Comparison of ENCODE assay signal across 8 cellular contexts in genomic region chr3:149554826-149555225, GRCh38.
A peak's percentile ranks its signal among the peaks of the same experiment; 100 is the strongest.
DNase-seq lines count a peak whose midpoint lies in the region; TF ChIP-seq lines count a peak whose summit lies in the region.
"Had no signal": no experiment of that assay in that cellular context is flagged by ENCODE, and none has a peak within 500 bp of the region (broad histone marks: within the 10 kb centered on the region; RNA-seq: fewer than 3 reads in every experiment).

No MANE protein-coding gene starts in this region.

- H3K27ac ChIP-seq in HUES64 (ENCODE audit: low read depth, low read length) (peak overlapping the region; percentile 20; the same call in 1 of the 2 replicates), hepatocyte (peak overlapping the region; percentile 88), subcutaneous abdominal adipose tissue (ENCODE audit: low read depth, low read length) (peak overlapping the region; percentile 76)

- no peak for TF ChIP-seq CTCF in astrocyte of the cerebellum (IDR thresholded peaks at IDR 0.05; ENCODE audit: low read depth, low read length, missing control alignments)
- no peak for TF ChIP-seq CTCF in hepatocyte (IDR thresholded peaks at IDR 0.05; ENCODE audit: poor library complexity)
- TF ChIP-seq CTCF in BE2C (IDR thresholded peaks at IDR 0.05; ENCODE audit: low read depth, low read length): no peak

- H3K4me2 ChIP-seq in hepatocyte: peak overlapping the region; percentile 49

- no peaks in the 10 kb centered on the region for H4K20me1 ChIP-seq in hepatocyte (ENCODE audit: insufficient read depth, poor library complexity, severe bottlenecking)

- no peaks in the 10 kb centered on the region for H3K36me3 ChIP-seq in HUES64 (ENCODE audit: insufficient read depth, low read length)
- no peaks in the 10 kb centered on the region for H3K36me3 ChIP-seq in hepatocyte (replicated peaks; ENCODE audit: insufficient read depth, low read depth)
- H3K36me3 ChIP-seq in subcutaneous abdominal adipose tissue (ENCODE audit: control insufficient read depth in 5 of 5, insufficient read depth in 5 of 5, low read length in 5 of 5): no peaks in the 10 kb centered on the region
- H3K36me3 ChIP-seq in BE2C: no peaks in the 10 kb centered on the region

- peak; percentile 80 for DNase-seq in astrocyte of the cerebellum (ENCODE audit: low read depth)
- DNase-seq in hepatocyte (ENCODE audit: low spot score): peak; percentile 46
- DNase-seq in activated naive CD4-positive, alpha-beta T cell (lab: John Stamatoyannopoulos, UW): no peak
- no peak for DNase-seq in BE2C
- no peak for DNase-seq in GM19238 (ENCODE audit: insufficient read length, low spot score)
- DNase-seq: erythroblast had no signal

- H3K9ac ChIP-seq in HUES64 (ENCODE audit: low read depth, low read length) (no peak overlapping the region), subcutaneous abdominal adipose tissue (ENCODE audit: low read length in 5 of 5) (no peak overlapping the region)

- H3K4me3 ChIP-seq in HUES64 (ENCODE audit: low read length) (no peak overlapping the region), astrocyte of the cerebellum (ENCODE audit: low read depth, low read length) (no peak overlapping the region), hepatocyte (no peak overlapping the region), subcutaneous abdominal adipose tissue (ENCODE audit: low read depth in 1 of 5, low read length in 5 of 5) (peak overlapping the region in 1 of 5 donors; percentile 4), BE2C (ENCODE audit: low read depth, low read length) (no peak overlapping the region)

- H3K4me1 ChIP-seq in HUES64 (ENCODE audit: insufficient read depth, low read length) (peaks cover 33% of the 10 kb centered on the region; the same call in 1 of the 2 replicates), hepatocyte (ENCODE audit: insufficient read depth) (peaks cover 26% of the 10 kb centered on the region), subcutaneous abdominal adipose tissue (ENCODE audit: control insufficient read depth in 5 of 5, insufficient read depth in 5 of 5, low read length in 5 of 5) (peaks cover 13 to 42% (median 34%) of the 10 kb centered on the region in 5 donors), BE2C (peaks cover 4% of the 10 kb centered on the region; the same call in 1 of the 2 replicates)

- no peak overlapping the region for H2AFZ ChIP-seq in hepatocyte

- H3K79me2 ChIP-seq in hepatocyte: peaks cover 30% of the 10 kb centered on the region

- H3K9me3 ChIP-seq in HUES64 (ENCODE audit: insufficient read depth, low read depth, low read length) (no peaks in the 10 kb centered on the region), hepatocyte (ENCODE audit: low read depth) (no peaks in the 10 kb centered on the region), subcutaneous abdominal adipose tissue (ENCODE audit: control insufficient read depth in 5 of 5, low read length in 5 of 5) (no peaks in the 10 kb centered on the region), BE2C (no peaks in the 10 kb centered on the region)

- H3K27me3 ChIP-seq in HUES64 (ENCODE audit: insufficient read depth, low read length) (no peaks in the 10 kb centered on the region), hepatocyte (no peaks in the 10 kb centered on the region), subcutaneous abdominal adipose tissue (ENCODE audit: control insufficient read depth in 5 of 5, insufficient read depth in 4 of 5, low read length in 5 of 5) (no peaks in the 10 kb centered on the region), BE2C (no peaks in the 10 kb centered on the region)

- H3K9me2 ChIP-seq in hepatocyte (replicated peaks; ENCODE audit: insufficient read depth): no peaks in the 10 kb centered on the region

- WGBS in HUES64: 94% methylated on average over 4 of the region's 4 CpGs
- 55% methylated on average over 4 of the region's 4 CpGs for WGBS in hepatocyte (ENCODE audit: low lambda C conversion rate, missing lambda C conversion rate)

- in situ Hi-C loops in astrocyte of the cerebellum (cut with HindIII; ENCODE audit: low sequenced_read_pairs): no loop called here

Comparison
In these comparisons a context has a peak if more than half of its experiments do, and no peak if none do; other contexts are left out.
1. H3K27ac ChIP-seq: peak in every context shown above with its lines; median percentile 88 in hepatocyte; 76 in subcutaneous abdominal adipose tissue; 20 in HUES64.
2. DNase-seq: peak in astrocyte of the cerebellum (single experiment) and hepatocyte (single experiment); none in activated naive CD4-positive, alpha-beta T cell (0 of 4), BE2C (single experiment) and GM19238 (single experiment).